1 cellular context compared by ENCODE assay signal in the genomic region with DNA sequence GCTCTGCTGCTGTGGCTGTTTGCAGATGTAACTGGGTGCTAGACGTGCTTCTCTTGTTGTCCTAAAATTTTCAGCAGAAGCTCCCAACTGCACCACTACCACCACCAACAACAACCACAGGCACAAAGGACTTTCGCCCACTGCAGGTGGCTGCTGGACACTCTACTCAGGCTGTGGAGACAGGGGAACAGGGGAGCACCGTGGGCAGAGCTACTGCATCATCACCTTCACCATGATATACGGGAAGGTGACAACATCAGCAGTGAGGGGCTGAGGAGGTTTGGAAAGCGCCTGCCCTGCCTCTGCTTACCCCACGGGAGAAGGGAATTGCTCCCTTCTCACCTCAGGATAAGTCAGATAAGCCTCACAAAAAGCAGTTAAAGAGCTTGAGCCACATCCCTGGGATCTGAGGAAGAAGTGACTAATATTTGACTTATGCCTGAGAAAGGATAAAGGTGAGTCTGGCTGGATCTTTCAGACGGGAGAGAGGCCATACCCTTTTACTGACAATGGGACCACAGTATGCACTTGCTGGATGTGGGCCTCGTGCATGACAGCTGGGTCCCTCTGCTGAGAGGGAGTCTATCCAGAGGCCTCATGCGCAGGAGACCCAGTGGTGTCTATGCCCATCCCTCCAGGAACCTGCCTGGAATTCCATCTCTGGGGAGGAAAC.
TF ChIP-seq lines count a peak whose summit lies in the region.

No MANE protein-coding gene starts in this region.

TF ChIP-seq in IMR-90, 13 proteins besides CTCF, POLR2A, EP300 and RAD21 (continued from another document):
- TF ChIP-seq, protein P1, sequence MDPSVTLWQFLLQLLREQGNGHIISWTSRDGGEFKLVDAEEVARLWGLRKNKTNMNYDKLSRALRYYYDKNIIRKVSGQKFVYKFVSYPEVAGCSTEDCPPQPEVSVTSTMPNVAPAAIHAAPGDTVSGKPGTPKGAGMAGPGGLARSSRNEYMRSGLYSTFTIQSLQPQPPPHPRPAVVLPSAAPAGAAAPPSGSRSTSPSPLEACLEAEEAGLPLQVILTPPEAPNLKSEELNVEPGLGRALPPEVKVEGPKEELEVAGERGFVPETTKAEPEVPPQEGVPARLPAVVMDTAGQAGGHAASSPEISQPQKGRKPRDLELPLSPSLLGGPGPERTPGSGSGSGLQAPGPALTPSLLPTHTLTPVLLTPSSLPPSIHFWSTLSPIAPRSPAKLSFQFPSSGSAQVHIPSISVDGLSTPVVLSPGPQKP (IDR thresholded peaks at IDR 0.05; ENCODE audit: borderline replicate concordance, low read depth, low read length) = no peak
- no peak for TF ChIP-seq NFE2L2 (IDR thresholded peaks at IDR 0.05; ENCODE audit: low read depth, low read length)
